ENCODE assay signal across 8 cellular contexts in the genomic region with DNA sequence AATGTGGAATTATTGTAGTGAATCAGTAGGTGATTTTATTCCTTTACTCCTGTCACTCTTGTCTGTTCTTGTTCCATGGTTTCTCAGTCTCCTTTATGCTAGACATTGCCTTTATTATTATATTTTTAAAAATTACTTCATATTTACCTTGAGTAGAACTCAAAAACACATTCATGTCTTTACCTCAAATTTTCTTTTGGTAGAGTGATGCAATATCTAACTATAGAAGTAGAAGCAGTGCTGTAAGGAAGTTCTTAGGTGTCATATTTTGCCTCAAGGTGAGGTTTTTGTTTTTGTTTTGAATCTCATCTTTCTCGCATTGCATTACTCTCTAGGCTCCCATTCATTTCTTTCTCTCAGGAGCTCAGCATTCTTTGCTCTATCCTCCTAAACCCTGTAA.
"Had no signal": no experiment of that assay in that cellular context is flagged by ENCODE, and none has a peak within 500 bp of the region (broad histone marks: within the 10 kb centered on the region; RNA-seq: fewer than 3 reads in every experiment).

No MANE protein-coding gene starts in this region.

- H3K9ac ChIP-seq: GM23248 had no signal

- H3K27me3 Mint-ChIP-seq: IgD-negative memory B cell had no signal

- H3K27ac Mint-ChIP-seq: IgD-negative memory B cell had no signal

- H3K27ac ChIP-seq: GM23248 had no signal

- DNase-seq: GM23248, H9, HCEC 1CT, KG1 had no signal

- H2AFZ ChIP-seq: GM23248 had no signal

- FAIRE-seq: H1, H54, HTR-8/SVneo had no signal

- H3K9me3 Mint-ChIP-seq: H9, IgD-negative memory B cell had no signal

- H3K4me3 Mint-ChIP-seq: H9, IgD-negative memory B cell had no signal

- H3K4me3 ChIP-seq: GM23248 had no signal
